1 cellular context compared by ENCODE assay signal in the genomic region with DNA sequence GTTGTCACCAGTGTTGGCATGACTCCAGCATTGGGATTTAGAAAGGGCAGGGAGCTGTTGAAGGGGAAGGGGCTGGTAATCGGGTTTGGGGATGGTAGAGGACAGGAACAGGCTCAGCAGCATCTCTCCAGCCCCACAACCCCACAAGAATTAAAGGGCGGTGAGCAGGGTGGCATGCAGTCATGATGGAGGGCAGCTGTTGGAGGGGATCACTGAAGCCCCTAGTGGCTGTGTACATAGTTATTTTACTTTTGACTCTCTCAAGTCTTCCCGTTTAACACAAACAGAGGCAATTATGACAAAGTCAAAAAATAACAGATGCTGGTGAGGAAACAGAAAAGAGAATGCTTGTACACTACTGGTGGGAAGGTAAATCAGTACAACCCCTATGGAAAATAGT.
TF ChIP-seq lines count a peak whose summit lies in the region.

No MANE protein-coding gene starts in this region.

TF ChIP-seq in WTC11, 78 proteins besides CTCF, POLR2A, EP300 and RAD21:
- TF ChIP-seq, protein P1, sequence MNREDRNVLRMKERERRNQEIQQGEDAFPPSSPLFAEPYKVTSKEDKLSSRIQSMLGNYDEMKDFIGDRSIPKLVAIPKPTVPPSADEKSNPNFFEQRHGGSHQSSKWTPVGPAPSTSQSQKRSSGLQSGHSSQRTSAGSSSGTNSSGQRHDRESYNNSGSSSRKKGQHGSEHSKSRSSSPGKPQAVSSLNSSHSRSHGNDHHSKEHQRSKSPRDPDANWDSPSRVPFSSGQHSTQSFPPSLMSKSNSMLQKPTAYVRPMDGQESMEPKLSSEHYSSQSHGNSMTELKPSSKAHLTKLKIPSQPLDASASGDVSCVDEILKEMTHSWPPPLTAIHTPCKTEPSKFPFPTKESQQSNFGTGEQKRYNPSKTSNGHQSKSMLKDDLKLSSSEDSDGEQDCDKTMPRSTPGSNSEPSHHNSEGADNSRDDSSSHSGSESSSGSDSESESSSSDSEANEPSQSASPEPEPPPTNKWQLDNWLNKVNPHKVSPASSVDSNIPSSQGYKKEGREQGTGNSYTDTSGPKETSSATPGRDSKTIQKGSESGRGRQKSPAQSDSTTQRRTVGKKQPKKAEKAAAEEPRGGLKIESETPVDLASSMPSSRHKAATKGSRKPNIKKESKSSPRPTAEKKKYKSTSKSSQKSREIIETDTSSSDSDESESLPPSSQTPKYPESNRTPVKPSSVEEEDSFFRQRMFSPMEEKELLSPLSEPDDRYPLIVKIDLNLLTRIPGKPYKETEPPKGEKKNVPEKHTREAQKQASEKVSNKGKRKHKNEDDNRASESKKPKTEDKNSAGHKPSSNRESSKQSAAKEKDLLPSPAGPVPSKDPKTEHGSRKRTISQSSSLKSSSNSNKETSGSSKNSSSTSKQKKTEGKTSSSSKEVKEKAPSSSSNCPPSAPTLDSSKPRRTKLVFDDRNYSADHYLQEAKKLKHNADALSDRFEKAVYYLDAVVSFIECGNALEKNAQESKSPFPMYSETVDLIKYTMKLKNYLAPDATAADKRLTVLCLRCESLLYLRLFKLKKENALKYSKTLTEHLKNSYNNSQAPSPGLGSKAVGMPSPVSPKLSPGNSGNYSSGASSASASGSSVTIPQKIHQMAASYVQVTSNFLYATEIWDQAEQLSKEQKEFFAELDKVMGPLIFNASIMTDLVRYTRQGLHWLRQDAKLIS (CRISPR knock-in tag; IDR thresholded peaks at IDR 0.05; ENCODE audit: borderline replicate concordance): no peak
- TF ChIP-seq ZNF671 (CRISPR knock-in tag; IDR thresholded peaks at IDR 0.05): no peak
- TF ChIP-seq, protein P2, sequence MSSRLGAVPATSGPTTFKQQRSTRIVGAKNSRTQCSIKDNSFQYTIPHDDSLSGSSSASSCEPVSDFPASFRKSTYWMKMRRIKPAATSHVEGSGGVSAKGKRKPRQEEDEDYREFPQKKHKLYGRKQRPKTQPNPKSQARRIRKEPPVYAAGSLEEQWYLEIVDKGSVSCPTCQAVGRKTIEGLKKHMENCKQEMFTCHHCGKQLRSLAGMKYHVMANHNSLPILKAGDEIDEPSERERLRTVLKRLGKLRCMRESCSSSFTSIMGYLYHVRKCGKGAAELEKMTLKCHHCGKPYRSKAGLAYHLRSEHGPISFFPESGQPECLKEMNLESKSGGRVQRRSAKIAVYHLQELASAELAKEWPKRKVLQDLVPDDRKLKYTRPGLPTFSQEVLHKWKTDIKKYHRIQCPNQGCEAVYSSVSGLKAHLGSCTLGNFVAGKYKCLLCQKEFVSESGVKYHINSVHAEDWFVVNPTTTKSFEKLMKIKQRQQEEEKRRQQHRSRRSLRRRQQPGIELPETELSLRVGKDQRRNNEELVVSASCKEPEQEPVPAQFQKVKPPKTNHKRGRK (CRISPR knock-in tag; IDR thresholded peaks at IDR 0.05; ENCODE audit: borderline replicate concordance): no peak
- TF ChIP-seq, protein P3, sequence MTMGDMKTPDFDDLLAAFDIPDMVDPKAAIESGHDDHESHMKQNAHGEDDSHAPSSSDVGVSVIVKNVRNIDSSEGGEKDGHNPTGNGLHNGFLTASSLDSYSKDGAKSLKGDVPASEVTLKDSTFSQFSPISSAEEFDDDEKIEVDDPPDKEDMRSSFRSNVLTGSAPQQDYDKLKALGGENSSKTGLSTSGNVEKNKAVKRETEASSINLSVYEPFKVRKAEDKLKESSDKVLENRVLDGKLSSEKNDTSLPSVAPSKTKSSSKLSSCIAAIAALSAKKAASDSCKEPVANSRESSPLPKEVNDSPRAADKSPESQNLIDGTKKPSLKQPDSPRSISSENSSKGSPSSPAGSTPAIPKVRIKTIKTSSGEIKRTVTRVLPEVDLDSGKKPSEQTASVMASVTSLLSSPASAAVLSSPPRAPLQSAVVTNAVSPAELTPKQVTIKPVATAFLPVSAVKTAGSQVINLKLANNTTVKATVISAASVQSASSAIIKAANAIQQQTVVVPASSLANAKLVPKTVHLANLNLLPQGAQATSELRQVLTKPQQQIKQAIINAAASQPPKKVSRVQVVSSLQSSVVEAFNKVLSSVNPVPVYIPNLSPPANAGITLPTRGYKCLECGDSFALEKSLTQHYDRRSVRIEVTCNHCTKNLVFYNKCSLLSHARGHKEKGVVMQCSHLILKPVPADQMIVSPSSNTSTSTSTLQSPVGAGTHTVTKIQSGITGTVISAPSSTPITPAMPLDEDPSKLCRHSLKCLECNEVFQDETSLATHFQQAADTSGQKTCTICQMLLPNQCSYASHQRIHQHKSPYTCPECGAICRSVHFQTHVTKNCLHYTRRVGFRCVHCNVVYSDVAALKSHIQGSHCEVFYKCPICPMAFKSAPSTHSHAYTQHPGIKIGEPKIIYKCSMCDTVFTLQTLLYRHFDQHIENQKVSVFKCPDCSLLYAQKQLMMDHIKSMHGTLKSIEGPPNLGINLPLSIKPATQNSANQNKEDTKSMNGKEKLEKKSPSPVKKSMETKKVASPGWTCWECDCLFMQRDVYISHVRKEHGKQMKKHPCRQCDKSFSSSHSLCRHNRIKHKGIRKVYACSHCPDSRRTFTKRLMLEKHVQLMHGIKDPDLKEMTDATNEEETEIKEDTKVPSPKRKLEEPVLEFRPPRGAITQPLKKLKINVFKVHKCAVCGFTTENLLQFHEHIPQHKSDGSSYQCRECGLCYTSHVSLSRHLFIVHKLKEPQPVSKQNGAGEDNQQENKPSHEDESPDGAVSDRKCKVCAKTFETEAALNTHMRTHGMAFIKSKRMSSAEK (CRISPR knock-in tag; IDR thresholded peaks at IDR 0.05; ENCODE audit: borderline replicate concordance): no peak
- no peak for TF ChIP-seq MXD4 (CRISPR knock-in tag; IDR thresholded peaks at IDR 0.05; ENCODE audit: borderline replicate concordance)
- TF ChIP-seq, protein P4, sequence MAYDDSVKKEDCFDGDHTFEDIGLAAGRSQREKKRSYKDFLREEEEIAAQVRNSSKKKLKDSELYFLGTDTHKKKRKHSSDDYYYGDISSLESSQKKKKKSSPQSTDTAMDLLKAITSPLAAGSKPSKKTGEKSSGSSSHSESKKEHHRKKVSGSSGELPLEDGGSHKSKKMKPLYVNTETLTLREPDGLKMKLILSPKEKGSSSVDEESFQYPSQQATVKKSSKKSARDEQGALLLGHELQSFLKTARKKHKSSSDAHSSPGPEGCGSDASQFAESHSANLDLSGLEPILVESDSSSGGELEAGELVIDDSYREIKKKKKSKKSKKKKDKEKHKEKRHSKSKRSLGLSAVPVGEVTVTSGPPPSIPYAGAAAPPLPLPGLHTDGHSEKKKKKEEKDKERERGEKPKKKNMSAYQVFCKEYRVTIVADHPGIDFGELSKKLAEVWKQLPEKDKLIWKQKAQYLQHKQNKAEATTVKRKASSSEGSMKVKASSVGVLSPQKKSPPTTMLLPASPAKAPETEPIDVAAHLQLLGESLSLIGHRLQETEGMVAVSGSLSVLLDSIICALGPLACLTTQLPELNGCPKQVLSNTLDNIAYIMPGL (CRISPR knock-in tag; IDR thresholded peaks at IDR 0.05): no peak
- TF ChIP-seq, protein P5, sequence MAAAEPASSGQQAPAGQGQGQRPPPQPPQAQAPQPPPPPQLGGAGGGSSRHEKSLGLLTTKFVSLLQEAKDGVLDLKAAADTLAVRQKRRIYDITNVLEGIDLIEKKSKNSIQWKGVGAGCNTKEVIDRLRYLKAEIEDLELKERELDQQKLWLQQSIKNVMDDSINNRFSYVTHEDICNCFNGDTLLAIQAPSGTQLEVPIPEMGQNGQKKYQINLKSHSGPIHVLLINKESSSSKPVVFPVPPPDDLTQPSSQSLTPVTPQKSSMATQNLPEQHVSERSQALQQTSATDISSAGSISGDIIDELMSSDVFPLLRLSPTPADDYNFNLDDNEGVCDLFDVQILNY (CRISPR knock-in tag; IDR thresholded peaks at IDR 0.05): no peak
- no peak for TF ChIP-seq TCF7 (CRISPR knock-in tag; IDR thresholded peaks at IDR 0.05; ENCODE audit: low read depth)
- TF ChIP-seq, protein P6, sequence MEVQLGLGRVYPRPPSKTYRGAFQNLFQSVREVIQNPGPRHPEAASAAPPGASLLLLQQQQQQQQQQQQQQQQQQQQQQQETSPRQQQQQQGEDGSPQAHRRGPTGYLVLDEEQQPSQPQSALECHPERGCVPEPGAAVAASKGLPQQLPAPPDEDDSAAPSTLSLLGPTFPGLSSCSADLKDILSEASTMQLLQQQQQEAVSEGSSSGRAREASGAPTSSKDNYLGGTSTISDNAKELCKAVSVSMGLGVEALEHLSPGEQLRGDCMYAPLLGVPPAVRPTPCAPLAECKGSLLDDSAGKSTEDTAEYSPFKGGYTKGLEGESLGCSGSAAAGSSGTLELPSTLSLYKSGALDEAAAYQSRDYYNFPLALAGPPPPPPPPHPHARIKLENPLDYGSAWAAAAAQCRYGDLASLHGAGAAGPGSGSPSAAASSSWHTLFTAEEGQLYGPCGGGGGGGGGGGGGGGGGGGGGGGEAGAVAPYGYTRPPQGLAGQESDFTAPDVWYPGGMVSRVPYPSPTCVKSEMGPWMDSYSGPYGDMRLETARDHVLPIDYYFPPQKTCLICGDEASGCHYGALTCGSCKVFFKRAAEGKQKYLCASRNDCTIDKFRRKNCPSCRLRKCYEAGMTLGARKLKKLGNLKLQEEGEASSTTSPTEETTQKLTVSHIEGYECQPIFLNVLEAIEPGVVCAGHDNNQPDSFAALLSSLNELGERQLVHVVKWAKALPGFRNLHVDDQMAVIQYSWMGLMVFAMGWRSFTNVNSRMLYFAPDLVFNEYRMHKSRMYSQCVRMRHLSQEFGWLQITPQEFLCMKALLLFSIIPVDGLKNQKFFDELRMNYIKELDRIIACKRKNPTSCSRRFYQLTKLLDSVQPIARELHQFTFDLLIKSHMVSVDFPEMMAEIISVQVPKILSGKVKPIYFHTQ (CRISPR knock-in tag; IDR thresholded peaks at IDR 0.05): no peak
- TF ChIP-seq RORB (CRISPR knock-in tag; IDR thresholded peaks at IDR 0.05): no peak
- TF ChIP-seq, protein P7, sequence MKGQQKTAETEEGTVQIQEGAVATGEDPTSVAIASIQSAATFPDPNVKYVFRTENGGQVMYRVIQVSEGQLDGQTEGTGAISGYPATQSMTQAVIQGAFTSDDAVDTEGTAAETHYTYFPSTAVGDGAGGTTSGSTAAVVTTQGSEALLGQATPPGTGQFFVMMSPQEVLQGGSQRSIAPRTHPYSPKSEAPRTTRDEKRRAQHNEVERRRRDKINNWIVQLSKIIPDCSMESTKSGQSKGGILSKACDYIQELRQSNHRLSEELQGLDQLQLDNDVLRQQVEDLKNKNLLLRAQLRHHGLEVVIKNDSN (CRISPR knock-in tag; IDR thresholded peaks at IDR 0.05): no peak
- TF ChIP-seq FOXP1 (CRISPR knock-in tag; IDR thresholded peaks at IDR 0.05; ENCODE audit: borderline replicate concordance): no peak
- TF ChIP-seq, protein P8, sequence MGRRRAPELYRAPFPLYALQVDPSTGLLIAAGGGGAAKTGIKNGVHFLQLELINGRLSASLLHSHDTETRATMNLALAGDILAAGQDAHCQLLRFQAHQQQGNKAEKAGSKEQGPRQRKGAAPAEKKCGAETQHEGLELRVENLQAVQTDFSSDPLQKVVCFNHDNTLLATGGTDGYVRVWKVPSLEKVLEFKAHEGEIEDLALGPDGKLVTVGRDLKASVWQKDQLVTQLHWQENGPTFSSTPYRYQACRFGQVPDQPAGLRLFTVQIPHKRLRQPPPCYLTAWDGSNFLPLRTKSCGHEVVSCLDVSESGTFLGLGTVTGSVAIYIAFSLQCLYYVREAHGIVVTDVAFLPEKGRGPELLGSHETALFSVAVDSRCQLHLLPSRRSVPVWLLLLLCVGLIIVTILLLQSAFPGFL (CRISPR knock-in tag; IDR thresholded peaks at IDR 0.05; ENCODE audit: borderline replicate concordance): no peak
- no peak for TF ChIP-seq ZNF317 (CRISPR knock-in tag; IDR thresholded peaks at IDR 0.05; ENCODE audit: borderline replicate concordance, low read depth)
- TF ChIP-seq EMX1 (CRISPR knock-in tag; IDR thresholded peaks at IDR 0.05): no peak
- no peak for TF ChIP-seq NFATC4 (CRISPR knock-in tag; IDR thresholded peaks at IDR 0.05)
TF ChIP-seq in WTC11: peak in this region for 0.
